Comparison of ENCODE assay signal across 10 cellular contexts in the genomic region with DNA sequence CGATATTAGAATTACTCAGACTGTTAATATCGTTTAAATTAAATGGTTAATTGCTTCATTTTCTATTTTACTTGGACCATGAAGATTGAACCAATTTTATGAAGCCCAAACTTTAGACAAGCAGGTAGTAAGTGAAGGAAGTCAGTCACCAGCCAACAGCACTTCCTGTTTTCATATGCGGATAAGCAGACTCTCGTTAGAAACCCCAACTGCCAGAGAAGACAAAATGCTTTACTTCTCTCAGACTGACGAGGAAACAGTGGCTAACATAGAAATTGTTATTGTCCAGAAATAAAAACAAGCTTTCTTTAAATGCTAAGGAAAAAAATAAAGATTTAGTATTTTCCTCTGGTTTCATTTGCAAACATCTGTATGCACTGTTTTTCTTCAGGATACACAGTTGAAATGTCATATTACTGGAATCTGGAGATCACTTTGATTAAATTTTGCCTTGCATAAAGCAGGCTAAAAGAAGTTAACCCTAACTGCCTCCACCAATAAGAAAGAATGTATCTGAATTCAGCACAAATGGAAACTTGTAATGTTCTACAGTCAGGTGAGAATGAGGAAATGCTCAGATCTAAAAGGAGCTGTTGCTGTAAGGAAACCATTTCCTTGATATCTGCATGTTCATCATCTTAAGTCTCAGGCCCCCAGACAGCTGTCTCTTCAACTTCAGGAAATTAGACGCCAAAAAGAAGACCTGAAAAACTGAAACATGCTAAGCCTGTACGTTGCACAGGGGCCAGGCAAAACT.
A peak's percentile ranks its signal among the peaks of the same experiment; 100 is the strongest.
DNase-seq lines count a peak whose midpoint lies in the region; ATAC-seq, FAIRE-seq and TF ChIP-seq lines count a peak whose summit lies in the region.
"Had no signal": no experiment of that assay in that cellular context is flagged by ENCODE, and none has a peak within 500 bp of the region (broad histone marks: within the 10 kb centered on the region; RNA-seq: fewer than 3 reads in every experiment).

No MANE protein-coding gene starts in this region.

- H3K9me3 ChIP-seq in K562 (replicated peaks; ENCODE audit: control insufficient read depth, insufficient read depth, low read depth, low read length) (0 out of 2 replicates have a peak, but pooled peaks cover 4% of the 10 kb centered on the region), SJCRH30 (replicated peaks) (no peaks in the 10 kb centered on the region)
- H3K9me3 ChIP-seq: SJSA1 had no signal

- TF ChIP-seq EP300 in K562 (IDR thresholded peaks at IDR 0.05; ENCODE audit: low read length), result peak; percentile 59

- POLR2A ChIA-PET in K562 (lab: Yijun Ruan, JAX), result interaction anchor here (0.6 to 1.4 kb wide), 4 partner anchors 16 to 69 kb away, joined by 3 to 4 read pairs (median 3); no protein-coding TSS in a partner anchor

- no peak for TF ChIP-seq RAD21 in K562 (CRISPR knock-in tag; conservative IDR thresholded peaks at IDR 0.05 in 1 of 2, IDR thresholded peaks at IDR 0.05 in 1 of 2)

- CTCF ChIA-PET in K562 (lab: Yijun Ruan, JAX; ENCODE audit: low intra/inter-chr PET ratio), result no interaction called here

- H3K9ac ChIP-seq in K562 (ENCODE audit: insufficient read depth in 1 of 2, low read depth in 2 of 2, low read length in 2 of 2), result peak overlapping the region in 1 of 2 experiments; percentile 63; a peak in 2 of 4 replicates

- peaks cover 8 to 54% of the 10 kb centered on the region in 2 experiments for H3K4me1 ChIP-seq in K562 (replicated peaks in 1 of 2; ENCODE audit: control insufficient read depth in 2 of 2, insufficient read depth in 2 of 2, low read length in 2 of 2)
- H3K4me1 ChIP-seq in SJCRH30, result no peaks in the 10 kb centered on the region
- H3K4me1 ChIP-seq: SJSA1 had no signal

- H3K4me3 ChIP-seq in HL-60 (replicated peaks; ENCODE audit: insufficient read depth, low read length) (no peak overlapping the region), K562 (no peak overlapping the region), SJCRH30 (no peak overlapping the region)
- H3K4me3 ChIP-seq: SJSA1 had no signal

- BruUV-seq in K562 (replicated peaks; lab: Mats Ljungman, UMichigan), result no TSS peak

- peak overlapping the region; percentile 58 for H3K4me2 ChIP-seq in K562 (ENCODE audit: insufficient read depth, low read length)

- no peaks in the 10 kb centered on the region for H3K27me3 ChIP-seq in HL-60 (ENCODE audit: insufficient read depth, poor library complexity, severe bottlenecking)
- H3K27me3 ChIP-seq in K562 (ENCODE audit: control insufficient read depth in 2 of 2, insufficient read depth in 2 of 2, low read length in 2 of 2), result no peaks in the 10 kb centered on the region
- H3K27me3 ChIP-seq in SJCRH30, result no peaks in the 10 kb centered on the region; the same call in 1 of the 2 replicates
- H3K27me3 ChIP-seq: SJSA1 had no signal

- WGBS in K562 (ENCODE audit: insufficient coverage, low coverage, missing lambda C conversion rate), result 0% methylated on average over 7 of the region's 7 CpGs

- no peaks in the 10 kb centered on the region for H3K9me1 ChIP-seq in K562 (ENCODE audit: control insufficient read depth, insufficient read depth, low read length)

- H2AFZ ChIP-seq in K562 (ENCODE audit: low read depth, low read length), result peak overlapping the region; percentile 91

- no peak for TF ChIP-seq CTCF in HL-60 (IDR thresholded peaks at IDR 0.05; ENCODE audit: insufficient read depth, low read length)
- no peak for TF ChIP-seq CTCF in K562 (IDR thresholded peaks at IDR 0.05 in 2 of 3, conservative IDR thresholded peaks at IDR 0.05 in 1 of 3; ENCODE audit: insufficient read depth in 2 of 3, low read depth in 1 of 3, low read length in 3 of 3)

- ATAC-seq in GM19328 (IDR thresholded peaks at IDR 0.05; ENCODE audit: unreplicated experiment) (peak; percentile 68), K562 (peak; percentile 51)

- no peaks in the 10 kb centered on the region for H3K36me3 ChIP-seq in K562 (ENCODE audit: control insufficient read depth, insufficient read depth, low read length)
- H3K36me3 ChIP-seq in SJCRH30, result no peaks in the 10 kb centered on the region
- H3K36me3 ChIP-seq: SJSA1 had no signal

- no peak for TF ChIP-seq POLR2A in K562 (conservative IDR thresholded peaks at IDR 0.05)

- no peaks in the 10 kb centered on the region for H4K20me1 ChIP-seq in K562 (replicated peaks; ENCODE audit: control insufficient read depth, insufficient read depth, low read length)

- intact Hi-C loops in K562 (cut with micrococcal nuclease), result loop anchor here (1.0 to 5.0 kb wide), 5 partner anchors 62 to 144 kb away; no protein-coding TSS in a partner anchor

- peak; percentile 61 to 73 for DNase-seq in AML-193 (lab: John Stamatoyannopoulos, UW)
- peak in 1 of 2 experiments; percentile 71 for DNase-seq in HL-60 (ENCODE audit: low read depth in 1 of 2, low spot score in 1 of 2)
- DNase-seq in K562 (ENCODE audit: extremely low read depth in 1 of 4, low spot score in 3 of 4), result peak in 1 of 4 experiments; percentile 67
- DNase-seq in SJCRH30, result no peak
- no peak for DNase-seq in DMS 273 treated with DMSO at 0.1 percent for 48 hours (lab: John Stamatoyannopoulos, UW)
- no peak for DNase-seq in NCI-H187 (lab: John Stamatoyannopoulos, UW)
- no peak for DNase-seq in NCI-H2227 treated with DMSO at 0.1 percent for 48 hours (lab: John Stamatoyannopoulos, UW)

- in situ Hi-C loops in K562 (cut with MboI), result loop anchor here (5.0 kb wide), 1 partner anchor 76 kb away; no protein-coding TSS in a partner anchor

- peak; percentile 51 for FAIRE-seq in K562 (lab: Jason Lieb, UNC)

- H3K79me2 ChIP-seq in K562 (ENCODE audit: control insufficient read depth, insufficient read depth, low read length), result no peaks in the 10 kb centered on the region

- H3K27ac ChIP-seq in HL-60 (replicated peaks) (peak overlapping the region; percentile 84), K562 (ENCODE audit: extremely low read depth, low read depth, low read length) (peak overlapping the region; percentile 86), SJCRH30 (no peak overlapping the region)
- H3K27ac ChIP-seq: epithelial cell of prostate, SJSA1 had no signal

TF ChIP-seq in K562, 482 proteins besides CTCF, POLR2A, EP300 and RAD21 (continues in another document):
- peak; percentile 14; the same call in 1 of the 2 replicates for TF ChIP-seq RAD51 (IDR thresholded peaks at IDR 0.05; ENCODE audit: borderline replicate concordance, low read depth)
- TF ChIP-seq MEIS2 (IDR thresholded peaks at IDR 0.05; ENCODE audit: partially characterized antibody), result peak; percentile 37
- TF ChIP-seq GABPB2 (CRISPR knock-in tag; conservative IDR thresholded peaks at IDR 0.05), result no peak
- TF ChIP-seq MLLT1 (IDR thresholded peaks at IDR 0.05), result no peak
- peak; percentile 84 for TF ChIP-seq ELF1 (tag; IDR thresholded peaks at IDR 0.05)
- TF ChIP-seq TSC22D4 (tag; IDR thresholded peaks at IDR 0.05), result no peak
- TF ChIP-seq ATF7 (IDR thresholded peaks at IDR 0.05), result 0 out of 2 replicates have a peak, but pooled peaks have one; percentile 12
- no peak for TF ChIP-seq MCM7 (IDR thresholded peaks at IDR 0.05)
- no peak for TF ChIP-seq ZC3H4 (CRISPR knock-in tag; IDR thresholded peaks at IDR 0.05; ENCODE audit: borderline replicate concordance)
- peak; percentile 87 for TF ChIP-seq ZNF592 (IDR thresholded peaks at IDR 0.05)
- TF ChIP-seq SREBF2 (CRISPR knock-in tag; IDR thresholded peaks at IDR 0.05), result no peak
- peak; percentile 69 for TF ChIP-seq BACH1 (tag; IDR thresholded peaks at IDR 0.05)

Comparison
In these comparisons a context has a peak if more than half of its experiments do, and no peak if none do; other contexts are left out.
1. DNase-seq: peak in AML-193 (2 of 2); none in SJCRH30 (0 of 2), DMS 273 treated with DMSO at 0.1 percent for 48 hours (single experiment), NCI-H187 (0 of 2) and NCI-H2227 treated with DMSO at 0.1 percent for 48 hours (single experiment).